In genomic region chr18:63168287-63168686, GRCh38 we compare ENCODE assay signal across 18 cellular contexts.
"Had no signal": no experiment of that assay in that cellular context is flagged by ENCODE, and none has a peak within 500 bp of the region (broad histone marks: within the 10 kb centered on the region; RNA-seq: fewer than 3 reads in every experiment).

No MANE protein-coding gene starts in this region.

- H3K9me3 Mint-ChIP-seq: natural killer cell treated with Interleukin-12 subunit alpha and Interleukin-12 subunit beta and Interleukin-15 and Interleukin-18, amount 100 ng/mL, for 72 hours had no signal

- DNase-seq: activated CD4-positive, alpha-beta T cell treated with anti-CD3 and anti-CD28 coated beads for 1 hour; activated CD4-positive, alpha-beta T cell treated with anti-CD3 and anti-CD28 coated beads, Interleukin-2, amount 50 U/mL, for 48 hours; activated CD8-positive, alpha-beta memory T cell treated with anti-CD3 and anti-CD28 coated beads, Interleukin-2, amount 50 U/mL, for 4 hours; activated naive CD4-positive, alpha-beta T cell treated with Interleukin-2 at 50 U/mL for 16 hours; amygdala; body of pancreas; caudate nucleus; mucosa of descending colon; nucleus accumbens; stimulated activated CD4-positive, alpha-beta T cell treated with anti-CD3 and anti-CD28 coated beads, Interleukin-4, amount 100 ng/mL, for 24 hours; stimulated activated naive CD8-positive, alpha-beta T cell treated with anti-CD3 and anti-CD28 coated beads, Interleukin-15, Interleukin-2, amounts not matched to agents 100 U/mL and 50 U/mL, for 24 hours; T1000; upper lobe of left lung had no signal

- ATAC-seq: body of pancreas; left lobe of liver; mucosa of descending colon; natural killer cell treated with Interleukin-12 subunit alpha and Interleukin-12 subunit beta and Interleukin-15 and Interleukin-18, amount 100 ng/mL, for 72 hours; stimulated activated naive CD8-positive, alpha-beta T cell treated with anti-CD3 and anti-CD28 coated beads, Interleukin-15, Interleukin-2, amounts not matched to agents 100 U/mL and 50 U/mL, for 24 hours had no signal

- H3K4me3 ChIP-seq: body of pancreas, hepatocyte, mucosa of descending colon, SK-N-MC, skin epidermis, upper lobe of left lung had no signal

- H3K4me1 ChIP-seq: body of pancreas, upper lobe of left lung had no signal

- H3K4me3 Mint-ChIP-seq: natural killer cell treated with Interleukin-12 subunit alpha and Interleukin-12 subunit beta and Interleukin-15 and Interleukin-18, amount 100 ng/mL, for 72 hours had no signal

- H3K27me3 ChIP-seq: body of pancreas, hepatocyte, upper lobe of left lung had no signal

- H3K36me3 ChIP-seq: upper lobe of left lung had no signal

- H3K36me3 Mint-ChIP-seq: natural killer cell treated with Interleukin-12 subunit alpha and Interleukin-12 subunit beta and Interleukin-15 and Interleukin-18, amount 100 ng/mL, for 72 hours had no signal

- H3K27ac ChIP-seq: body of pancreas, hepatocyte, SK-N-MC, skin epidermis, upper lobe of left lung had no signal

- H3K27me3 Mint-ChIP-seq: natural killer cell treated with Interleukin-12 subunit alpha and Interleukin-12 subunit beta and Interleukin-15 and Interleukin-18, amount 100 ng/mL, for 72 hours had no signal

- H3K9me3 ChIP-seq: body of pancreas, mucosa of descending colon, upper lobe of left lung had no signal
